Comparison of ENCODE assay signal across 24 cellular contexts in genomic region chr4:136749988-136750387, GRCh38.
"Had no signal": no experiment of that assay in that cellular context is flagged by ENCODE, and none has a peak within 500 bp of the region (broad histone marks: within the 10 kb centered on the region; RNA-seq: fewer than 3 reads in every experiment).

No MANE protein-coding gene starts in this region.

- H3K4me2 ChIP-seq: PC-9, SK-N-SH had no signal

- H3K4me3 ChIP-seq: MG63, PC-9, Peyer's patch had no signal

- H3K27me3 ChIP-seq: MG63, Peyer's patch had no signal

- H3K4me1 ChIP-seq: Peyer's patch had no signal

- H3K27ac ChIP-seq: PC-9, Peyer's patch had no signal

- H3K36me3 ChIP-seq: MG63, Peyer's patch had no signal

- H3K9me3 ChIP-seq: MG63, Peyer's patch, SK-N-SH had no signal

- DNase-seq: Karpas-422; KG1; MG63; NCI-H1092; NCI-H1105 treated with DMSO at 0.1 percent for 48 hours; NCI-H1417 treated with DMSO at 0.1 percent for 48 hours; NCI-H146; NCI-H1694 treated with DMSO at 0.1 percent for 48 hours; NCI-H1930; NCI-H2081 treated with DMSO at 0.1 percent for 48 hours; NCI-H2171; NCI-H226; NCI-H446; NCI-H510A; NCI-H524 treated with DMSO at 0.1 percent for 48 hours; NCI-H69; NCI-H774; NK-92 treated with Interleukin-12 subunit alpha and Interleukin-12 subunit beta, amount 100 ng/mL, for 24 hours; OCI-M1; PC-9; Peyer's patch; SHP77; SK-N-SH; SW 1271 had no signal

- H2AFZ ChIP-seq: PC-9 had no signal

- H3K9ac ChIP-seq: SK-N-SH had no signal
